Comparison of ENCODE assay signal across 8 cellular contexts in genomic region chr2:72442270-72442669, GRCh38.
"Had no signal": no experiment of that assay in that cellular context is flagged by ENCODE, and none has a peak within 500 bp of the region (broad histone marks: within the 10 kb centered on the region; RNA-seq: fewer than 3 reads in every experiment).

No MANE protein-coding gene starts in this region.

- H3K27ac ChIP-seq: GM23248 had no signal

- H3K4me1 ChIP-seq: HAP-1 had no signal

- H3K36me3 ChIP-seq: HAP-1 had no signal

- DNase-seq: GM23248, GOT3, H7, HFFc6, IMR-90 had no signal

- H3K4me3 ChIP-seq: GM23248, HAP-1, K562 had no signal

- H2AFZ ChIP-seq: GM23248 had no signal

- H3K9ac ChIP-seq: GM23248 had no signal

- FAIRE-seq: HTR-8/SVneo, K562 had no signal
